ENCODE assay signal across 8 cellular contexts in genomic region chr12:14771651-14772137, GRCh38. TPM values are rescaled to one million over a fixed set of nuclear protein-coding genes. Genes with fewer than 3 reads are reported as not detected.
DNase-seq lines count a peak whose midpoint lies in the region; ATAC-seq, FAIRE-seq and TF ChIP-seq lines count a peak whose summit lies in the region.

No MANE protein-coding gene starts in this region.

- intact Hi-C loops in activated T-helper 1 cell treated with anti-CD3 and anti-CD28 coated beads, Interleukin-12 subunit alpha, Interleukin-12 subunit beta, Interleukin-2, Interleukin-4 antibody, amounts not matched to agents 30 ng/mL and 10 ng/mL and 1 ng/mL, durations not matched to agents 14 hours and 24 hours and 36 hours (cut with micrococcal nuclease), result loop anchor here (1.0 to 10.0 kb wide), 9 partner anchors 189 to 929 kb away; partner anchors contain the start of genes ARHGDIB and ATF7IP
- intact Hi-C loops in kidney (cut with DNase I), result no loop called here

- peak overlapping the region; percentile 82 for H3K4me3 Mint-ChIP-seq in activated T-helper 1 cell treated with anti-CD3 and anti-CD28 coated beads, Interleukin-12 subunit alpha, Interleukin-12 subunit beta, Interleukin-2, Interleukin-4 antibody, amounts not matched to agents 30 ng/mL and 10 ng/mL and 1 ng/mL, durations not matched to agents 14 hours and 24 hours and 36 hours

- peak overlapping the region; percentile 94 for H3K4me3 ChIP-seq in Loucy (ENCODE audit: low read length, poor library complexity, severe bottlenecking)
- H3K4me3 ChIP-seq in kidney (ENCODE audit: low read length in 2 of 2), result peak overlapping the region; percentile 7 to 10

- H3K9ac ChIP-seq in Loucy (ENCODE audit: low read depth, low read length, poor library complexity, severe bottlenecking) (peak overlapping the region; percentile 88), kidney (ENCODE audit: low read length in 2 of 2) (no peak overlapping the region)

- H3K4me1 ChIP-seq in Loucy (ENCODE audit: insufficient read depth, low read length, poor library complexity, severe bottlenecking), result peaks cover 36% of the 10 kb centered on the region
- peaks cover 3 to 6% of the 10 kb centered on the region in 2 donors for H3K4me1 ChIP-seq in kidney (ENCODE audit: control insufficient read depth in 1 of 2, insufficient read depth in 1 of 2, low read depth in 1 of 2, low read length in 2 of 2)

- H3K9me3 Mint-ChIP-seq in activated T-helper 1 cell treated with anti-CD3 and anti-CD28 coated beads, Interleukin-12 subunit alpha, Interleukin-12 subunit beta, Interleukin-2, Interleukin-4 antibody, amounts not matched to agents 30 ng/mL and 10 ng/mL and 1 ng/mL, durations not matched to agents 14 hours and 24 hours and 36 hours, result no peaks in the 10 kb centered on the region

- peak overlapping the region; percentile 92 for H3K27ac Mint-ChIP-seq in activated T-helper 1 cell treated with anti-CD3 and anti-CD28 coated beads, Interleukin-12 subunit alpha, Interleukin-12 subunit beta, Interleukin-2, Interleukin-4 antibody, amounts not matched to agents 30 ng/mL and 10 ng/mL and 1 ng/mL, durations not matched to agents 14 hours and 24 hours and 36 hours

- ATAC-seq in stimulated activated naive CD8-positive, alpha-beta T cell treated with anti-CD3 and anti-CD28 coated beads, Interleukin-15, Interleukin-2, amounts not matched to agents 100 U/mL and 50 U/mL, for 24 hours, result no peak
- ATAC-seq in GM21360 (IDR thresholded peaks at IDR 0.05; ENCODE audit: unreplicated experiment) (no peak), GM21447 (IDR thresholded peaks at IDR 0.05; ENCODE audit: unreplicated experiment) (no peak)

- H3K27me3 Mint-ChIP-seq in activated T-helper 1 cell treated with anti-CD3 and anti-CD28 coated beads, Interleukin-12 subunit alpha, Interleukin-12 subunit beta, Interleukin-2, Interleukin-4 antibody, amounts not matched to agents 30 ng/mL and 10 ng/mL and 1 ng/mL, durations not matched to agents 14 hours and 24 hours and 36 hours (ENCODE audit: insufficient read depth), result no peaks in the 10 kb centered on the region

- peak overlapping the region; percentile 96 to 98 for H3K27ac ChIP-seq in kidney (ENCODE audit: low read depth in 2 of 2, low read length in 2 of 2)

- H3K79me2 ChIP-seq in Loucy (ENCODE audit: insufficient read depth, low read length), result peaks cover 39% of the 10 kb centered on the region

- no peaks in the 10 kb centered on the region for H3K27me3 ChIP-seq in Loucy (ENCODE audit: insufficient read depth, low read length, poor library complexity, severe bottlenecking)

- peaks cover 71% of the 10 kb centered on the region for H3K4me1 Mint-ChIP-seq in activated T-helper 1 cell treated with anti-CD3 and anti-CD28 coated beads, Interleukin-12 subunit alpha, Interleukin-12 subunit beta, Interleukin-2, Interleukin-4 antibody, amounts not matched to agents 30 ng/mL and 10 ng/mL and 1 ng/mL, durations not matched to agents 14 hours and 24 hours and 36 hours (ENCODE audit: low read depth)

- H3K4me2 ChIP-seq in Loucy (ENCODE audit: low read depth, low read length, poor library complexity, severe bottlenecking), result peak overlapping the region; percentile 76

- no peaks in the 10 kb centered on the region for H3K9me3 ChIP-seq in Loucy (ENCODE audit: insufficient read depth, low read depth, low read length)
- no peaks in the 10 kb centered on the region for H3K9me3 ChIP-seq in kidney (ENCODE audit: control insufficient read depth in 1 of 2, low read length in 2 of 2)

- peaks cover 20% of the 10 kb centered on the region for H3K36me3 Mint-ChIP-seq in activated T-helper 1 cell treated with anti-CD3 and anti-CD28 coated beads, Interleukin-12 subunit alpha, Interleukin-12 subunit beta, Interleukin-2, Interleukin-4 antibody, amounts not matched to agents 30 ng/mL and 10 ng/mL and 1 ng/mL, durations not matched to agents 14 hours and 24 hours and 36 hours (ENCODE audit: low read depth)

- H4K20me1 ChIP-seq in Loucy (ENCODE audit: insufficient read depth, low read length, poor library complexity, severe bottlenecking), result peaks cover 23% of the 10 kb centered on the region

- no peak overlapping the region for H2AFZ ChIP-seq in Loucy (ENCODE audit: low read length)

- peaks cover 5% of the 10 kb centered on the region; the same call in 1 of the 2 replicates for H3F3A ChIP-seq in Loucy (ENCODE audit: low read depth)

- DNase-seq in CD1c-positive myeloid dendritic cell (ENCODE audit: extremely low spot score) (peak; percentile 43), kidney (no peak), hippocampal formation (lab: John Stamatoyannopoulos, UW) (no peak)
- DNase-seq in activated T-helper 1 cell treated with anti-CD3 and anti-CD28 coated beads, Interleukin-12 subunit alpha, Interleukin-12 subunit beta, Interleukin-2, Interleukin-4 antibody, amounts not matched to agents 30 ng/mL and 10 ng/mL and 1 ng/mL, durations not matched to agents 14 hours and 24 hours and 36 hours (ENCODE audit: low spot score), result peak; percentile 24
- peak; percentile 29 for DNase-seq in stimulated activated naive CD8-positive, alpha-beta T cell treated with anti-CD3 and anti-CD28 coated beads, Interleukin-15, Interleukin-2, amounts not matched to agents 100 U/mL and 50 U/mL, for 24 hours

- H3K36me3 ChIP-seq in Loucy (ENCODE audit: insufficient read depth, low read length) (no peaks in the 10 kb centered on the region), kidney (ENCODE audit: control insufficient read depth in 1 of 2, insufficient read depth in 2 of 2, low read length in 2 of 2) (no peaks in the 10 kb centered on the region)

- FAIRE-seq in kidney (lab: Jason Lieb, UNC), result no peak

- no peaks in the 10 kb centered on the region for H3K9me2 ChIP-seq in Loucy (replicated peaks; ENCODE audit: low read depth, low read length)

- TF ChIP-seq CTCF in Loucy (conservative IDR thresholded peaks at IDR 0.05; ENCODE audit: low read length) (no peak), kidney (IDR thresholded peaks at IDR 0.05; ENCODE audit: borderline replicate concordance, extremely low read depth, insufficient read depth) (no peak)

RNA-seq across cellular contexts. Expression of gene WBP11, which starts 31.6 kb away (rescaled TPM):
- 128 and 142 TPM in 2 replicates for total RNA-seq in activated T-helper 1 cell treated with anti-CD3 and anti-CD28 coated beads, Interleukin-12 subunit alpha, Interleukin-12 subunit beta, Interleukin-2, Interleukin-4 antibody, amounts not matched to agents 30 ng/mL and 10 ng/mL and 1 ng/mL, durations not matched to agents 14 hours and 24 hours and 36 hours
- total RNA-seq in kidney, result 55.5 TPM
- 17.6 TPM for polyA plus RNA-seq in kidney (ENCODE audit: insufficient read depth, low read depth, low replicate concordance)

RNA-seq across cellular contexts. Expression of gene C12orf60, which starts 31.8 kb away (rescaled TPM):
- total RNA-seq in activated T-helper 1 cell treated with anti-CD3 and anti-CD28 coated beads, Interleukin-12 subunit alpha, Interleukin-12 subunit beta, Interleukin-2, Interleukin-4 antibody, amounts not matched to agents 30 ng/mL and 10 ng/mL and 1 ng/mL, durations not matched to agents 14 hours and 24 hours and 36 hours, result 2.1 and 2.2 TPM in 2 replicates
- total RNA-seq in kidney, result 2.0 TPM
- polyA plus RNA-seq in kidney (ENCODE audit: insufficient read depth, low read depth, low replicate concordance), result 4.5 TPM

RNA-seq across cellular contexts. Expression of gene SMCO3, which starts 42.3 kb away (rescaled TPM):
- total RNA-seq in activated T-helper 1 cell treated with anti-CD3 and anti-CD28 coated beads, Interleukin-12 subunit alpha, Interleukin-12 subunit beta, Interleukin-2, Interleukin-4 antibody, amounts not matched to agents 30 ng/mL and 10 ng/mL and 1 ng/mL, durations not matched to agents 14 hours and 24 hours and 36 hours, result not detected in 2 replicates
- total RNA-seq in kidney, result 0.76 TPM
- polyA plus RNA-seq in kidney (ENCODE audit: insufficient read depth, low read depth, low replicate concordance), result 10.9 TPM

Comparison
In these comparisons a context has a peak if more than half of its experiments do, and no peak if none do; other contexts are left out.
1. DNase-seq: peak in CD1c-positive myeloid dendritic cell (single experiment), activated T-helper 1 cell treated with anti-CD3 and anti-CD28 coated beads, Interleukin-12 subunit alpha, Interleukin-12 subunit beta, Interleukin-2, Interleukin-4 antibody, amounts not matched to agents 30 ng/mL and 10 ng/mL and 1 ng/mL, durations not matched to agents 14 hours and 24 hours and 36 hours (single experiment) and stimulated activated naive CD8-positive, alpha-beta T cell treated with anti-CD3 and anti-CD28 coated beads, Interleukin-15, Interleukin-2, amounts not matched to agents 100 U/mL and 50 U/mL, for 24 hours (single experiment); none in kidney (single experiment) and hippocampal formation (0 of 2).